In the genomic region with DNA sequence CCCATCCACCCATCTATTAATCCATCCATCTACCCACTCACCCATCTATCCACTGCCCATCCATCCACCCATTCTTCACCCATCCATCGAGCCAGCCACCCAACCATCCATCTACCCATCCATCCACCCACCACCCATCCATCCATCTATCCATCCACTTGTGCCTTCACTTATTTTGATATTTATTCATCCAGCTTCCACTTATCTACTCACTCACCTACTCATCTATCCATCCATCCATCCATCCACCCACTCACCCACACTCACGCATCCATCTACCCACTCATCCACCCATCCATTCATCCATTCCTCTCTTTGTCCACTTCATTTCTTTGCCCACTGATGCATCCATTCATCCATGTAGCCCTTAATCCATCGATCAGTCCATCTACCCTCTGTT, we compare ENCODE assay signal across 8 cellular contexts.
"Had no signal": no experiment of that assay in that cellular context is flagged by ENCODE, and none has a peak within 500 bp of the region (broad histone marks: within the 10 kb centered on the region; RNA-seq: fewer than 3 reads in every experiment).

No MANE protein-coding gene starts in this region.

- ATAC-seq: HepG2, K562 had no signal

- DNase-seq: IMR-90, KBM-7, KG1 had no signal

- FAIRE-seq: HepG2, K562 had no signal

- H3K27ac ChIP-seq: HL-60, KMS-11 had no signal

- H3K4me3 ChIP-seq: K562 had no signal

- H3K4me3 Mint-ChIP-seq: IgD-negative memory B cell had no signal

- H3K36me3 Mint-ChIP-seq: IgD-negative memory B cell had no signal

- H3K9me3 Mint-ChIP-seq: IgD-negative memory B cell had no signal

- H3K27ac Mint-ChIP-seq: IgD-negative memory B cell had no signal
